In the genomic region with DNA sequence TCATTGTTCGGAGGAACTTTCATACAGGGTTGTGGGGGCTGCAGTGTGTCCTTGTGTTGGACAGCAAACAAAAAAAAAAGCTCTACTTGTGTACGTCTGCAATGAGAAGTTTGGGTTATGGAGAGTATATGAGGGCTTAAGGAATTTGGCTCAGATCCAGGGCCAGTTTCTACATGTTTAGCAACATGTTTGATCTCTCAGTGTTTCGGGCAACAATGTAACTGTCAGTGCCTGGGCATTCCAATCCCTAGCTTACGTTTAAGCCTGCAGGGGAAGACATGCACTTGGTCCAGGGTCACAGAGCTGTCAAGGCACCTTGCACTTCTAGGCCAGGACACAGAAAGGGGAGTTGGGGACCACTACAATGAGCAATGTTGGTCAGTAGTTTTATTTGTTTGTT, we compare ENCODE assay signal across 16 cellular contexts. TPM values are rescaled to one million over a fixed set of nuclear protein-coding genes. Genes with fewer than 3 reads are reported as not detected.
DNase-seq lines count a peak whose midpoint lies in the region; ATAC-seq, FAIRE-seq and TF ChIP-seq lines count a peak whose summit lies in the region.
"Had no signal": no experiment of that assay in that cellular context is flagged by ENCODE, and none has a peak within 500 bp of the region (broad histone marks: within the 10 kb centered on the region; RNA-seq: fewer than 3 reads in every experiment).

No MANE protein-coding gene starts in this region.

- DNase-seq in NCI-H82 (lab: John Stamatoyannopoulos, UW) (peak; percentile 3), NCI-H82 treated with DMSO at 0.1 percent for 48 hours (lab: John Stamatoyannopoulos, UW; ENCODE audit: unreplicated experiment) (no peak), K562 (ENCODE audit: extremely low read depth in 1 of 4, low spot score in 3 of 4) (no peak), fibroblast of the aortic adventitia (ENCODE audit: low read depth) (peak; percentile 15), trophoblast cell (peak; percentile 94 to 98), NCI-H446 treated with DMSO at 0.1 percent for 48 hours (lab: John Stamatoyannopoulos, UW) (no peak), adrenal gland (no peak), NCI-H748 (lab: John Stamatoyannopoulos, UW; ENCODE audit: unreplicated experiment) (no peak)
- DNase-seq: 8988T, C1 segment of cervical spinal cord, DMS53, NCI-H2107, NCI-H345, NCI-H774 had no signal

- H3K79me2 ChIP-seq in K562 (ENCODE audit: control insufficient read depth, insufficient read depth, low read length) (no peaks in the 10 kb centered on the region), trophoblast cell (ENCODE audit: control insufficient read depth, insufficient read depth, low read length, poor library complexity) (no peaks in the 10 kb centered on the region)

- H3K27ac ChIP-seq in K562 (ENCODE audit: extremely low read depth, low read depth, low read length) (no peak overlapping the region), trophoblast cell (ENCODE audit: low read depth, low read length) (no peak overlapping the region), adrenal gland (no peak overlapping the region)

- H2AK5ac ChIP-seq in trophoblast cell (ENCODE audit: low read length), result no peak overlapping the region

- H3K18ac ChIP-seq in trophoblast cell (ENCODE audit: low read length), result no peak overlapping the region

- H4K12ac ChIP-seq in trophoblast cell (ENCODE audit: low read depth, low read length), result no peak overlapping the region

- H3K9me3 ChIP-seq in K562 (replicated peaks; ENCODE audit: control insufficient read depth, insufficient read depth, low read depth, low read length) (no peaks in the 10 kb centered on the region), trophoblast cell (ENCODE audit: insufficient read depth, low read depth, low read length) (peaks cover 2% of the 10 kb centered on the region), adrenal gland (replicated peaks in 1 of 3) (no peaks in the 10 kb centered on the region)

- H3K4me3 ChIP-seq in K562, result no peak overlapping the region
- H3K4me3 ChIP-seq in fibroblast of the aortic adventitia (ENCODE audit: low read depth, low read length), result no peak overlapping the region
- H3K4me3 ChIP-seq in trophoblast cell (ENCODE audit: low read depth, low read length), result no peak overlapping the region
- no peak overlapping the region for H3K4me3 ChIP-seq in adrenal gland

- no peak overlapping the region for H4K8ac ChIP-seq in trophoblast cell (ENCODE audit: low read depth, low read length)

- TF ChIP-seq EP300 in K562 (IDR thresholded peaks at IDR 0.05; ENCODE audit: low read length), result no peak

- no peak overlapping the region for H2BK120ac ChIP-seq in trophoblast cell (ENCODE audit: insufficient read depth, low read length, poor library complexity)

- H3K36me3 ChIP-seq in K562 (ENCODE audit: control insufficient read depth, insufficient read depth, low read length) (peaks cover under 1% of the 10 kb centered on the region; the same call in 1 of the 3 replicates), trophoblast cell (ENCODE audit: control insufficient read depth in 1 of 2, insufficient read depth in 2 of 2, low read length in 2 of 2) (no peaks in the 10 kb centered on the region), adrenal gland (replicated peaks in 1 of 2) (no peaks in the 10 kb centered on the region)

- H3K23ac ChIP-seq in trophoblast cell (ENCODE audit: low read length), result no peak overlapping the region

- H3K9ac ChIP-seq in K562 (ENCODE audit: insufficient read depth in 1 of 2, low read depth in 2 of 2, low read length in 2 of 2) (no peak overlapping the region), trophoblast cell (ENCODE audit: low read length) (no peak overlapping the region)

- H4K20me1 ChIP-seq in K562 (replicated peaks; ENCODE audit: control insufficient read depth, insufficient read depth, low read length), result no peaks in the 10 kb centered on the region

- TF ChIP-seq POLR2A in K562 (conservative IDR thresholded peaks at IDR 0.05), result no peak
- TF ChIP-seq POLR2A in adrenal gland (IDR thresholded peaks at IDR 0.05), result no peak

- H2AFZ ChIP-seq in K562 (ENCODE audit: low read depth, low read length) (no peak overlapping the region), trophoblast cell (ENCODE audit: insufficient read depth, low read length, poor library complexity) (no peak overlapping the region)

- ATAC-seq in K562, result no peak
- ATAC-seq: HCT116 had no signal

- H3K14ac ChIP-seq in trophoblast cell (ENCODE audit: low read length), result no peak overlapping the region

- no peak overlapping the region for H2BK12ac ChIP-seq in trophoblast cell (ENCODE audit: low read length)

- no peaks in the 10 kb centered on the region for H3K9me1 ChIP-seq in K562 (ENCODE audit: control insufficient read depth, insufficient read depth, low read length)

- no peak for FAIRE-seq in K562 (lab: Jason Lieb, UNC)

- intact Hi-C loops in K562 (cut with micrococcal nuclease), result no loop called here
- intact Hi-C loops in adrenal gland (cut with DNase I), result no loop called here

- H2BK5ac ChIP-seq in trophoblast cell (ENCODE audit: low read depth, low read length, poor library complexity), result no peak overlapping the region

- no peak overlapping the region for H4K91ac ChIP-seq in trophoblast cell (ENCODE audit: low read depth, low read length)

- in situ Hi-C loops in K562 (cut with MboI), result no loop called here

- no TSS peak for BruUV-seq in K562 (replicated peaks; lab: Mats Ljungman, UMichigan)

- H3K27me3 ChIP-seq in K562 (ENCODE audit: control insufficient read depth in 2 of 2, insufficient read depth in 2 of 2, low read length in 2 of 2) (no peaks in the 10 kb centered on the region), trophoblast cell (ENCODE audit: insufficient read depth, low read length) (no peaks in the 10 kb centered on the region), adrenal gland (no peaks in the 10 kb centered on the region)

- no peak overlapping the region for H3K4me2 ChIP-seq in K562 (ENCODE audit: insufficient read depth, low read length)
- no peak overlapping the region for H3K4me2 ChIP-seq in trophoblast cell (ENCODE audit: low read length)

- no peak for TF ChIP-seq CTCF in K562 (IDR thresholded peaks at IDR 0.05 in 2 of 3, conservative IDR thresholded peaks at IDR 0.05 in 1 of 3; ENCODE audit: insufficient read depth in 2 of 3, low read depth in 1 of 3, low read length in 3 of 3)
- no peak for TF ChIP-seq CTCF in fibroblast of the aortic adventitia (IDR thresholded peaks at IDR 0.05; ENCODE audit: insufficient read depth, low read length)
- no peak for TF ChIP-seq CTCF in adrenal gland (IDR thresholded peaks at IDR 0.05)

- H3K4ac ChIP-seq in trophoblast cell (ENCODE audit: low read depth, low read length), result no peak overlapping the region

- WGBS in K562 (ENCODE audit: insufficient coverage, low coverage, missing lambda C conversion rate), result 34% methylated on average over 4 of the region's 4 CpGs
- no CpG with 5 or more reads among the region's 4 CpGs for WGBS in trophoblast cell (ENCODE audit: extremely low coverage, insufficient coverage, insufficient read length)
- 90 to 95% (median 94%) methylated on average over 4 of the region's 4 CpGs for WGBS in adrenal gland, 4 donors

- POLR2A ChIA-PET in K562 (lab: Yijun Ruan, JAX), result no interaction called here

- H3K4me1 ChIP-seq in K562 (replicated peaks in 1 of 2; ENCODE audit: control insufficient read depth in 2 of 2, insufficient read depth in 2 of 2, low read length in 2 of 2) (no peaks in the 10 kb centered on the region), trophoblast cell (ENCODE audit: control insufficient read depth in 1 of 2, insufficient read depth in 2 of 2, low read length in 2 of 2) (no peaks in the 10 kb centered on the region), adrenal gland (replicated peaks in 1 of 2) (no peaks in the 10 kb centered on the region)

- no peak for TF ChIP-seq RAD21 in K562 (CRISPR knock-in tag; conservative IDR thresholded peaks at IDR 0.05 in 1 of 2, IDR thresholded peaks at IDR 0.05 in 1 of 2)

- H3K79me1 ChIP-seq in trophoblast cell (ENCODE audit: low read length), result no peaks in the 10 kb centered on the region

- CTCF ChIA-PET in K562 (lab: Yijun Ruan, JAX; ENCODE audit: low intra/inter-chr PET ratio), result no interaction called here

RNA-seq across cellular contexts. Expression of gene ZNF543, which starts 13.9 kb away (rescaled TPM):
- 16.2 and 18.3 TPM in 2 replicates for total RNA-seq in K562 (2011; cell fraction: chromatin; rRNA removed; ENCODE audit: low replicate concordance)
- 13.3 and 18.2 TPM in 2 replicates for total RNA-seq in K562 (2011; cell fraction: nucleolus; rRNA removed)
- total RNA-seq in K562 (2011; cell fraction: nucleoplasm; rRNA removed), result 10.3 and 12.8 TPM in 2 replicates
- total RNA-seq in K562 (2014; rRNA removed), result 2.4 and 3.0 TPM in 2 replicates
- total RNA-seq in K562 (2014; rRNA removed; fragmentation: Illumina TruSeq; extraction: Trizol), result 5.5 and 6.7 TPM in 2 replicates
- total RNA-seq in K562 (2015; rRNA removed; fragmentation: Illumina TruSeq; extraction: Trizol), result 3.8 and 4.5 TPM in 2 replicates
- total RNA-seq in K562 (2021), result 3.8 and 4.7 TPM in 2 replicates
- polyA plus RNA-seq in K562 (2011; rRNA removed), result 1.9 and 2.4 TPM in 2 replicates
- polyA plus RNA-seq in K562 (2011; cell fraction: cytosol; rRNA removed), result 1.1 and 1.2 TPM in 2 replicates
- polyA plus RNA-seq in K562 (2011; cell fraction: nucleus; rRNA removed), result 1.7 and 2.0 TPM in 2 replicates
- polyA plus RNA-seq in K562 (2012), result 0.89 and 0.91 TPM in 2 replicates
- 1.1 and 1.2 TPM in 2 replicates for polyA plus RNA-seq in K562 (2014; fragmentation: Illumina TruSeq; extraction: Trizol)
- polyA plus RNA-seq in K562 (2014; fragmentation: Nextera tagmentation; extraction: Ambion mirVana), result under 1 TPM; 0.14 to 0.46 TPM
- polyA plus RNA-seq in K562 (2014; rRNA removed), result 1.5 and 1.6 TPM in 2 replicates
- polyA minus RNA-seq in K562 (2011; rRNA and poly(A)+ RNA removed), result 10.5 and 10.9 TPM in 2 replicates
- 2.2 and 4.7 TPM in 2 replicates for polyA minus RNA-seq in K562 (2011; cell fraction: cytosol; rRNA and poly(A)+ RNA removed)
- 3.6 and 6.1 TPM in 2 replicates for polyA minus RNA-seq in K562 (2011; cell fraction: nucleus; rRNA and poly(A)+ RNA removed)
- 5.1 and 9.4 TPM in 2 replicates for total RNA-seq in fibroblast of the aortic adventitia (ENCODE audit: low replicate concordance)
- 2.5 and 2.7 TPM in 2 replicates for polyA plus RNA-seq in trophoblast cell (2013)
- total RNA-seq in adrenal gland, result 10 to 100 TPM in 4 of 8 donors, 1 to 10 TPM in 4; 7.2 to 17.8 (median 9.5) TPM
- 1 to 10 TPM; 1.1 to 2.4 (median 1.9) TPM for polyA plus RNA-seq in adrenal gland

RNA-seq across cellular contexts. Expression of gene ZNF304, which starts 16.9 kb away (rescaled TPM):
- total RNA-seq in K562 (2011; cell fraction: chromatin; rRNA removed; ENCODE audit: low replicate concordance), result 9.8 and 12.0 TPM in 2 replicates
- total RNA-seq in K562 (2011; cell fraction: nucleolus; rRNA removed), result 7.0 and 8.8 TPM in 2 replicates
- 7.7 and 8.0 TPM in 2 replicates for total RNA-seq in K562 (2011; cell fraction: nucleoplasm; rRNA removed)
- 2.3 and 3.6 TPM in 2 replicates for total RNA-seq in K562 (2014; rRNA removed)
- 4.5 and 5.2 TPM in 2 replicates for total RNA-seq in K562 (2014; rRNA removed; fragmentation: Illumina TruSeq; extraction: Trizol)
- total RNA-seq in K562 (2015; rRNA removed; fragmentation: Illumina TruSeq; extraction: Trizol), result 3.6 and 4.2 TPM in 2 replicates
- total RNA-seq in K562 (2021), result 3.6 and 4.2 TPM in 2 replicates
- 4.3 and 5.5 TPM in 2 replicates for polyA plus RNA-seq in K562 (2011; rRNA removed)
- 2.3 and 3.4 TPM in 2 replicates for polyA plus RNA-seq in K562 (2011; cell fraction: cytosol; rRNA removed)
- 5.8 and 7.7 TPM in 2 replicates for polyA plus RNA-seq in K562 (2011; cell fraction: nucleus; rRNA removed)
- 3.2 and 3.4 TPM in 2 replicates for polyA plus RNA-seq in K562 (2012)
- polyA plus RNA-seq in K562 (2014; fragmentation: Illumina TruSeq; extraction: Trizol), result 3.3 and 3.4 TPM in 2 replicates
- 1 to 10 TPM in 1 of 2 experiments, under 1 TPM in 1; 0.82 to 1.0 TPM for polyA plus RNA-seq in K562 (2014; fragmentation: Nextera tagmentation; extraction: Ambion mirVana)
- 2.0 and 2.1 TPM in 2 replicates for polyA plus RNA-seq in K562 (2014; rRNA removed)
- 9.9 and 11.2 TPM in 2 replicates for polyA minus RNA-seq in K562 (2011; rRNA and poly(A)+ RNA removed)
- 4.1 and 4.5 TPM in 2 replicates for polyA minus RNA-seq in K562 (2011; cell fraction: cytosol; rRNA and poly(A)+ RNA removed)
- polyA minus RNA-seq in K562 (2011; cell fraction: nucleus; rRNA and poly(A)+ RNA removed), result 3.1 and 5.0 TPM in 2 replicates
- total RNA-seq in fibroblast of the aortic adventitia (ENCODE audit: low replicate concordance), result 8.7 and 9.7 TPM in 2 replicates
- 4.5 and 4.7 TPM in 2 replicates for polyA plus RNA-seq in trophoblast cell (2013)
- 10 to 100 TPM in 6 of 8 donors, 1 to 10 TPM in 2; 8.1 to 14.3 (median 12.3) TPM for total RNA-seq in adrenal gland
- 1 to 10 TPM; 4.0 to 8.3 (median 5.2) TPM for polyA plus RNA-seq in adrenal gland
- total RNA-seq: HT-29 had no signal

RNA-seq across cellular contexts. Expression of gene TRAPPC2B, which starts 29.2 kb away (rescaled TPM):
- 2.1 and 3.5 TPM in 2 replicates for total RNA-seq in K562 (2011; cell fraction: chromatin; rRNA removed; ENCODE audit: low replicate concordance)
- total RNA-seq in K562 (2011; cell fraction: nucleolus; rRNA removed), result 2.2 and 3.6 TPM in 2 replicates
- total RNA-seq in K562 (2011; cell fraction: nucleoplasm; rRNA removed), result 2.6 and 3.2 TPM in 2 replicates
- total RNA-seq in K562 (2014; rRNA removed) (2.8 and 3.4 TPM in 2 replicates), K562 (2014; rRNA removed; fragmentation: Illumina TruSeq; extraction: Trizol) (4.4 and 5.4 TPM in 2 replicates), K562 (2015; rRNA removed; fragmentation: Illumina TruSeq; extraction: Trizol) (3.3 and 3.5 TPM in 2 replicates), K562 (2021) (1.8 and 2.2 TPM in 2 replicates), fibroblast of the aortic adventitia (ENCODE audit: low replicate concordance) (7.0 and 11.7 TPM in 2 replicates), adrenal gland (10 to 100 TPM; 12.6 to 41.4 (median 20.0) TPM)
- polyA plus RNA-seq in K562 (2011; rRNA removed) (7.0 and 10.5 TPM in 2 replicates), K562 (2014; fragmentation: Illumina TruSeq; extraction: Trizol) (5.0 and 5.2 TPM in 2 replicates), K562 (2014; fragmentation: Nextera tagmentation; extraction: Ambion mirVana) (10 to 100 TPM; 13.1 to 20.4 TPM), K562 (2014; rRNA removed) (4.0 and 4.6 TPM in 2 replicates), adrenal gland (10 to 100 TPM; 24.9 to 72.8 (median 40.5) TPM)
- polyA plus RNA-seq in K562 (2011; cell fraction: cytosol; rRNA removed), result 8.3 and 8.7 TPM in 2 replicates
- polyA plus RNA-seq in K562 (2011; cell fraction: nucleus; rRNA removed), result 1.9 and 2.6 TPM in 2 replicates
- 4.1 and 6.2 TPM in 2 replicates for polyA plus RNA-seq in K562 (2012)
- polyA minus RNA-seq in K562 (2011; rRNA and poly(A)+ RNA removed), result 1.9 and 2.7 TPM in 2 replicates
- 3.1 TPM in 1 of 2 replicates, not detected in the other for polyA minus RNA-seq in K562 (2011; cell fraction: cytosol; rRNA and poly(A)+ RNA removed)
- 0.94 and 1.3 TPM in 2 replicates for polyA minus RNA-seq in K562 (2011; cell fraction: nucleus; rRNA and poly(A)+ RNA removed)
- polyA plus RNA-seq in trophoblast cell (2013), result 35.4 and 37.2 TPM in 2 replicates

RNA-seq across cellular contexts. Expression of gene ZNF547, which starts 29.2 kb away (rescaled TPM):
- 2.5 and 4.6 TPM in 2 replicates for total RNA-seq in K562 (2011; cell fraction: chromatin; rRNA removed; ENCODE audit: low replicate concordance)
- total RNA-seq in K562 (2011; cell fraction: nucleolus; rRNA removed), result 1.0 and 2.0 TPM in 2 replicates
- total RNA-seq in K562 (2011; cell fraction: nucleoplasm; rRNA removed), result 2.0 and 2.1 TPM in 2 replicates
- 0.09 and 0.41 TPM in 2 replicates for total RNA-seq in K562 (2014; rRNA removed)
- total RNA-seq in K562 (2014; rRNA removed; fragmentation: Illumina TruSeq; extraction: Trizol), result 0.35 and 0.51 TPM in 2 replicates
- total RNA-seq in K562 (2015; rRNA removed; fragmentation: Illumina TruSeq; extraction: Trizol), result 0.30 and 0.40 TPM in 2 replicates
- total RNA-seq in K562 (2021), result 0.16 and 0.51 TPM in 2 replicates
- 0.96 and 1.0 TPM in 2 replicates for polyA plus RNA-seq in K562 (2011; rRNA removed)
- polyA plus RNA-seq in K562 (2011; cell fraction: cytosol; rRNA removed), result 0.24 and 0.31 TPM in 2 replicates
- 0.84 and 1.00 TPM in 2 replicates for polyA plus RNA-seq in K562 (2011; cell fraction: nucleus; rRNA removed)
- polyA plus RNA-seq in K562 (2012), result 0.33 and 0.36 TPM in 2 replicates
- polyA plus RNA-seq in K562 (2014; fragmentation: Illumina TruSeq; extraction: Trizol), result 0.19 and 0.37 TPM in 2 replicates
- under 1 TPM; 0.27 to 0.30 TPM for polyA plus RNA-seq in K562 (2014; fragmentation: Nextera tagmentation; extraction: Ambion mirVana)
- polyA plus RNA-seq in K562 (2014; rRNA removed), result 0.03 and 0.07 TPM in 2 replicates
- polyA minus RNA-seq in K562 (2011; rRNA and poly(A)+ RNA removed), result 0.81 and 1.1 TPM in 2 replicates
- polyA minus RNA-seq in K562 (2011; cell fraction: cytosol; rRNA and poly(A)+ RNA removed), result not detected in 2 replicates
- polyA minus RNA-seq in K562 (2011; cell fraction: nucleus; rRNA and poly(A)+ RNA removed), result 0.81 and 2.3 TPM in 2 replicates
- 2.5 and 4.1 TPM in 2 replicates for total RNA-seq in fibroblast of the aortic adventitia (ENCODE audit: low replicate concordance)
- polyA plus RNA-seq in trophoblast cell (2013), result 1.3 and 1.6 TPM in 2 replicates
- 1 to 10 TPM; 1.1 to 9.8 (median 4.5) TPM for total RNA-seq in adrenal gland
- polyA plus RNA-seq in adrenal gland, result 10 to 100 TPM in 1 of 3 donors, 1 to 10 TPM in 2; 2.1 to 10.9 (median 5.3) TPM

RNA-seq across cellular contexts. Expression of gene ZNF460, which starts 53.9 kb away (rescaled TPM):
- 169 and 191 TPM in 2 replicates for total RNA-seq in K562 (2011; cell fraction: chromatin; rRNA removed; ENCODE audit: low replicate concordance)
- total RNA-seq in K562 (2011; cell fraction: nucleolus; rRNA removed), result 131 and 161 TPM in 2 replicates
- total RNA-seq in K562 (2011; cell fraction: nucleoplasm; rRNA removed), result 111 and 139 TPM in 2 replicates
- total RNA-seq in K562 (2014; rRNA removed), result 18.5 and 22.1 TPM in 2 replicates
- 36.2 and 36.7 TPM in 2 replicates for total RNA-seq in K562 (2014; rRNA removed; fragmentation: Illumina TruSeq; extraction: Trizol)
- total RNA-seq in K562 (2015; rRNA removed; fragmentation: Illumina TruSeq; extraction: Trizol), result 24.7 and 24.9 TPM in 2 replicates
- total RNA-seq in K562 (2021), result 28.0 and 29.6 TPM in 2 replicates
- 16.6 and 23.6 TPM in 2 replicates for polyA plus RNA-seq in K562 (2011; rRNA removed)
- polyA plus RNA-seq in K562 (2011; cell fraction: cytosol; rRNA removed), result 6.0 and 14.3 TPM in 2 replicates
- polyA plus RNA-seq in K562 (2011; cell fraction: nucleus; rRNA removed), result 17.9 and 23.9 TPM in 2 replicates
- 1.1 and 1.2 TPM in 2 replicates for polyA plus RNA-seq in K562 (2012)
- polyA plus RNA-seq in K562 (2014; fragmentation: Illumina TruSeq; extraction: Trizol), result 1.1 and 1.2 TPM in 2 replicates
- under 1 TPM; 0.45 to 0.87 TPM for polyA plus RNA-seq in K562 (2014; fragmentation: Nextera tagmentation; extraction: Ambion mirVana)
- polyA plus RNA-seq in K562 (2014; rRNA removed), result 5.6 and 7.1 TPM in 2 replicates
- 183 and 200 TPM in 2 replicates for polyA minus RNA-seq in K562 (2011; rRNA and poly(A)+ RNA removed)
- polyA minus RNA-seq in K562 (2011; cell fraction: cytosol; rRNA and poly(A)+ RNA removed), result 67.0 and 68.1 TPM in 2 replicates
- polyA minus RNA-seq in K562 (2011; cell fraction: nucleus; rRNA and poly(A)+ RNA removed), result 54.9 and 131 TPM in 2 replicates
- total RNA-seq in fibroblast of the aortic adventitia (ENCODE audit: low replicate concordance), result 71.8 and 78.5 TPM in 2 replicates
- polyA plus RNA-seq in trophoblast cell (2013), result 5.7 and 6.0 TPM in 2 replicates
- total RNA-seq in adrenal gland, result 100 to 1,000 TPM in 1 of 8 donors, 10 to 100 TPM in 7; 36.6 to 107 (median 60.8) TPM
- polyA plus RNA-seq in adrenal gland, result 1 to 10 TPM in 2 of 3 donors, under 1 TPM in 1; 0.54 to 9.3 (median 1.8) TPM

Comparison
In these comparisons a context has a peak if more than half of its experiments do, and no peak if none do; other contexts are left out.
1. DNase-seq: peak in NCI-H82 (single experiment), fibroblast of the aortic adventitia (single experiment) and trophoblast cell (2 of 2); none in NCI-H82 treated with DMSO at 0.1 percent for 48 hours (single experiment), K562 (0 of 4), NCI-H446 treated with DMSO at 0.1 percent for 48 hours (single experiment), adrenal gland (0 of 7) and NCI-H748 (single experiment).